ENCODE assay signal across 12 cellular contexts in genomic region chr6:52546678-52547077, GRCh38. TPM values are rescaled to one million over a fixed set of nuclear protein-coding genes. Genes with fewer than 3 reads are reported as not detected.
DNase-seq lines count a peak whose midpoint lies in the region; ATAC-seq, FAIRE-seq and TF ChIP-seq lines count a peak whose summit lies in the region.
"Had no signal": no experiment of that assay in that cellular context is flagged by ENCODE, and none has a peak within 500 bp of the region (broad histone marks: within the 10 kb centered on the region; RNA-seq: fewer than 3 reads in every experiment).

No MANE protein-coding gene starts in this region.

- H4K20me1 ChIP-seq in PC-3 (ENCODE audit: low read length), result no peaks in the 10 kb centered on the region
- no peaks in the 10 kb centered on the region for H4K20me1 ChIP-seq in PC-9 (ENCODE audit: insufficient read depth)

- H3K4me1 ChIP-seq in PC-3 (ENCODE audit: insufficient read depth, low read length), result peaks cover 58% of the 10 kb centered on the region
- peaks cover 17% of the 10 kb centered on the region; the same call in 1 of the 2 replicates for H3K4me1 ChIP-seq in PC-9 (replicated peaks; ENCODE audit: insufficient read depth)

- H3K4me3 ChIP-seq in PC-3 (ENCODE audit: low read length), result no peak overlapping the region
- H3K4me3 ChIP-seq in PC-9, result no peak overlapping the region
- H3K4me3 ChIP-seq: cardiac muscle cell, spleen had no signal

- no peak overlapping the region for H3K27ac ChIP-seq in PC-3 (ENCODE audit: low read length)
- H3K27ac ChIP-seq in PC-9, result no peak overlapping the region
- H3K27ac ChIP-seq: cardiac muscle cell had no signal

- H3K9me2 ChIP-seq in PC-3 (replicated peaks; ENCODE audit: low read length) (no peaks in the 10 kb centered on the region), PC-9 (ENCODE audit: insufficient read depth) (no peaks in the 10 kb centered on the region)

- H3K36me3 ChIP-seq in PC-3 (ENCODE audit: low read depth, low read length) (no peaks in the 10 kb centered on the region), PC-9 (ENCODE audit: low read depth) (no peaks in the 10 kb centered on the region)
- H3K36me3 ChIP-seq: cardiac muscle cell had no signal

- H2AFZ ChIP-seq in PC-3 (ENCODE audit: low read length), result no peak overlapping the region
- no peak overlapping the region for H2AFZ ChIP-seq in PC-9

- POLR2A ChIA-PET in PC-3 (lab: Charles Lee; ENCODE audit: unreplicated experiment) (no interaction called here), PC-9 (lab: Charles Lee; ENCODE audit: unreplicated experiment) (no interaction called here)

- intact Hi-C loops in PC-3 (cut with micrococcal nuclease) (no loop called here), PC-9 (cut with micrococcal nuclease; ENCODE audit: unreplicated experiment) (no loop called here)

- TF ChIP-seq CTCF in PC-3 (conservative IDR thresholded peaks at IDR 0.05; ENCODE audit: low read depth, low read length) (no peak), PC-9 (conservative IDR thresholded peaks at IDR 0.05) (no peak)

- peak; percentile 81 for ATAC-seq in GM19463 (IDR thresholded peaks at IDR 0.05; ENCODE audit: unreplicated experiment)
- peak; percentile 74 for ATAC-seq in HG02970 (IDR thresholded peaks at IDR 0.05; ENCODE audit: low FRiP score, unreplicated experiment)
- ATAC-seq in PC-3, result no peak

- H3K9ac ChIP-seq in PC-3 (ENCODE audit: low read length), result no peak overlapping the region

- no peaks in the 10 kb centered on the region for H3F3A ChIP-seq in PC-3 (ENCODE audit: low read length, unreplicated experiment)
- H3F3A ChIP-seq in PC-9 (ENCODE audit: insufficient read depth, low read depth), result no peaks in the 10 kb centered on the region; the same call in 1 of the 2 replicates

- BruUV-seq in PC-3 (replicated peaks; lab: Mats Ljungman, UMichigan) (no TSS peak), PC-9 (replicated peaks; lab: Mats Ljungman, UMichigan) (no TSS peak)

- TF ChIP-seq POLR2A in GM12892 (IDR thresholded peaks at IDR 0.05; ENCODE audit: low read depth, low read length), result no peak

- H3K79me2 ChIP-seq in PC-3 (ENCODE audit: low read length), result peaks cover 52% of the 10 kb centered on the region
- H3K79me2 ChIP-seq in PC-9 (ENCODE audit: low read depth), result peaks cover 10% of the 10 kb centered on the region

- FAIRE-seq in GM12892 (lab: Jason Lieb, UNC), result no peak

- H3K27me3 ChIP-seq in PC-3 (ENCODE audit: low read length) (no peaks in the 10 kb centered on the region), PC-9 (ENCODE audit: insufficient read depth, low read depth) (no peaks in the 10 kb centered on the region)
- H3K27me3 ChIP-seq: cardiac muscle cell, spleen had no signal

- H3K4me2 ChIP-seq in PC-3 (ENCODE audit: low read length) (0 out of 2 replicates have a peak overlapping the region, but pooled peaks have one; percentile 35), PC-9 (no peak overlapping the region)

- DNase-seq in GM12892 (ENCODE audit: insufficient read length) (peak; percentile 42), PC-3 (no peak), HUDEP-2 (lab: John Stamatoyannopoulos, UW; ENCODE audit: unreplicated experiment in 76 of 76) (no peak), NCI-H510A treated with DMSO at 0.1 percent for 48 hours (lab: John Stamatoyannopoulos, UW) (no peak), PC-9 (no peak), AML-193 (lab: John Stamatoyannopoulos, UW) (no peak)
- DNase-seq: activated CD8-positive, alpha-beta memory T cell treated with anti-CD3 and anti-CD28 coated beads for 24 hours; C1 segment of cervical spinal cord; spleen had no signal

- H3K9me3 ChIP-seq in PC-3 (ENCODE audit: low read length) (no peaks in the 10 kb centered on the region), PC-9 (ENCODE audit: insufficient read depth, low read depth) (no peaks in the 10 kb centered on the region)
- H3K9me3 ChIP-seq: spleen had no signal

- CTCF ChIA-PET in PC-3 (lab: Charles Lee) (no interaction called here), PC-9 (lab: Charles Lee) (no interaction called here)

RNA-seq across cellular contexts. Expression of gene TRAM2, which starts 30.2 kb away (rescaled TPM):
- 5.6 TPM for polyA plus RNA-seq in GM12892 (2012; ENCODE audit: missing spikeins)
- total RNA-seq in PC-3 (2014; rRNA removed) (17.7 and 19.6 TPM in 2 replicates), PC-9 (2021) (28.1 and 40.9 TPM in 2 replicates)
